Comparison of ENCODE assay signal across 2 cellular contexts in the genomic region with DNA sequence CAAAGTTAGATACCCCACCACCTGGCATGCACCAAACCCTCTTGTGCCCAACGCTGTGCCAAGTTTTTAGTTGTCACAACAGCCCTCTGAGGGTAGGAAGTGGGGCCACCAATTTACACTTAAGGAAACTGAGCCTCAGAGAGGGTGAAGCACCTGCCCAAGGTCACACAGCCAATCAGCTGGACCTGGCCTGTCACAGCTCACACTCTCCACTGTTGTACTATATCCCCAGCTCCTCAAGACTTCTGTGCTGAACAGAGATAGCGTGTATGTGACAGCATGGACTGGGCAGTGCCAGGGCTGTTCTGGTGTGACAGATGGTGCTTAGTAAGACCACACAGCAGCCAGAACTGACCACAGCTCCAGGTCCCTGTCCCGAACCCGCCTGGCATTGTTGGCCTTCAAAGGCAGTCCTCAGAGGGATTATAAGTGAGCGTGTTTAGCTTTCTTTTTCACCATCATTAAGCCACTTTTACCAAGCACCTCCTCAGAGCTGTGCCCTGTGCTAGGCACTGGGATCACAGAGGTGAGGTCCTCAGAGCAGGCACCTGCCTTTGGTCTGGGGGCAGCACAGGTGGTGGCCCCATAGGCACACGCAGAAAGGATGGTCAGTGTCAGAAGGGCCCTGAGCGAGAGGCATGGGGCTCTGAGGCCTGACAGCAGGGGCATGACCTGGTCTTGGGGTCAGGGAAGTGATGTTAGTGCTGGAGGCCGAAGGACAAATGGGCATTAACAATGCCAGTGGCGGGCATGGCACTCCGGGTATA.
TF ChIP-seq lines count a peak whose summit lies in the region.

No MANE protein-coding gene starts in this region.

TF ChIP-seq in SK-N-SH, 30 proteins besides CTCF, POLR2A, EP300 and RAD21 (continued from another document):
- TF ChIP-seq, protein P1, sequence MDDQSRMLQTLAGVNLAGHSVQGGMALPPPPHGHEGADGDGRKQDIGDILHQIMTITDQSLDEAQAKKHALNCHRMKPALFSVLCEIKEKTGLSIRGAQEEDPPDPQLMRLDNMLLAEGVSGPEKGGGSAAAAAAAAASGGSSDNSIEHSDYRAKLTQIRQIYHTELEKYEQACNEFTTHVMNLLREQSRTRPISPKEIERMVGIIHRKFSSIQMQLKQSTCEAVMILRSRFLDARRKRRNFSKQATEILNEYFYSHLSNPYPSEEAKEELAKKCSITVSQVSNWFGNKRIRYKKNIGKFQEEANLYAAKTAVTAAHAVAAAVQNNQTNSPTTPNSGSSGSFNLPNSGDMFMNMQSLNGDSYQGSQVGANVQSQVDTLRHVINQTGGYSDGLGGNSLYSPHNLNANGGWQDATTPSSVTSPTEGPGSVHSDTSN (IDR thresholded peaks at IDR 0.05) = no peak
- TF ChIP-seq TEAD4 (IDR thresholded peaks at IDR 0.05; ENCODE audit: borderline replicate concordance, insufficient read depth) (no peak), EZH2phosphoT487 (IDR thresholded peaks at IDR 0.05; ENCODE audit: borderline replicate concordance, low read depth) (no peak), JUND (IDR thresholded peaks at IDR 0.05) (no peak), CHD2 (IDR thresholded peaks at IDR 0.05; ENCODE audit: low read length, partially characterized antibody) (no peak), MXI1 (IDR thresholded peaks at IDR 0.05; ENCODE audit: low read depth, low read length) (no peak), FOXM1 (IDR thresholded peaks at IDR 0.05; ENCODE audit: low read depth) (no peak), RFX5 (IDR thresholded peaks at IDR 0.05; ENCODE audit: low read length) (no peak), ELF1 (IDR thresholded peaks at IDR 0.05) (no peak), RCOR1 (IDR thresholded peaks at IDR 0.05; ENCODE audit: low read length) (no peak), RXRA (IDR thresholded peaks at IDR 0.05; ENCODE audit: borderline replicate concordance, low read depth) (no peak), TCF12 (IDR thresholded peaks at IDR 0.05) (no peak)
- TF ChIP-seq, protein P2, sequence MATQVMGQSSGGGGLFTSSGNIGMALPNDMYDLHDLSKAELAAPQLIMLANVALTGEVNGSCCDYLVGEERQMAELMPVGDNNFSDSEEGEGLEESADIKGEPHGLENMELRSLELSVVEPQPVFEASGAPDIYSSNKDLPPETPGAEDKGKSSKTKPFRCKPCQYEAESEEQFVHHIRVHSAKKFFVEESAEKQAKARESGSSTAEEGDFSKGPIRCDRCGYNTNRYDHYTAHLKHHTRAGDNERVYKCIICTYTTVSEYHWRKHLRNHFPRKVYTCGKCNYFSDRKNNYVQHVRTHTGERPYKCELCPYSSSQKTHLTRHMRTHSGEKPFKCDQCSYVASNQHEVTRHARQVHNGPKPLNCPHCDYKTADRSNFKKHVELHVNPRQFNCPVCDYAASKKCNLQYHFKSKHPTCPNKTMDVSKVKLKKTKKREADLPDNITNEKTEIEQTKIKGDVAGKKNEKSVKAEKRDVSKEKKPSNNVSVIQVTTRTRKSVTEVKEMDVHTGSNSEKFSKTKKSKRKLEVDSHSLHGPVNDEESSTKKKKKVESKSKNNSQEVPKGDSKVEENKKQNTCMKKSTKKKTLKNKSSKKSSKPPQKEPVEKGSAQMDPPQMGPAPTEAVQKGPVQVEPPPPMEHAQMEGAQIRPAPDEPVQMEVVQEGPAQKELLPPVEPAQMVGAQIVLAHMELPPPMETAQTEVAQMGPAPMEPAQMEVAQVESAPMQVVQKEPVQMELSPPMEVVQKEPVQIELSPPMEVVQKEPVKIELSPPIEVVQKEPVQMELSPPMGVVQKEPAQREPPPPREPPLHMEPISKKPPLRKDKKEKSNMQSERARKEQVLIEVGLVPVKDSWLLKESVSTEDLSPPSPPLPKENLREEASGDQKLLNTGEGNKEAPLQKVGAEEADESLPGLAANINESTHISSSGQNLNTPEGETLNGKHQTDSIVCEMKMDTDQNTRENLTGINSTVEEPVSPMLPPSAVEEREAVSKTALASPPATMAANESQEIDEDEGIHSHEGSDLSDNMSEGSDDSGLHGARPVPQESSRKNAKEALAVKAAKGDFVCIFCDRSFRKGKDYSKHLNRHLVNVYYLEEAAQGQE (IDR thresholded peaks at IDR 0.05; ENCODE audit: low read depth, low read length) = no peak
- TF ChIP-seq, protein P3, sequence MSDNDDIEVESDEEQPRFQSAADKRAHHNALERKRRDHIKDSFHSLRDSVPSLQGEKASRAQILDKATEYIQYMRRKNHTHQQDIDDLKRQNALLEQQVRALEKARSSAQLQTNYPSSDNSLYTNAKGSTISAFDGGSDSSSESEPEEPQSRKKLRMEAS (IDR thresholded peaks at IDR 0.05; ENCODE audit: low read depth) = no peak
- TF ChIP-seq, protein P4, sequence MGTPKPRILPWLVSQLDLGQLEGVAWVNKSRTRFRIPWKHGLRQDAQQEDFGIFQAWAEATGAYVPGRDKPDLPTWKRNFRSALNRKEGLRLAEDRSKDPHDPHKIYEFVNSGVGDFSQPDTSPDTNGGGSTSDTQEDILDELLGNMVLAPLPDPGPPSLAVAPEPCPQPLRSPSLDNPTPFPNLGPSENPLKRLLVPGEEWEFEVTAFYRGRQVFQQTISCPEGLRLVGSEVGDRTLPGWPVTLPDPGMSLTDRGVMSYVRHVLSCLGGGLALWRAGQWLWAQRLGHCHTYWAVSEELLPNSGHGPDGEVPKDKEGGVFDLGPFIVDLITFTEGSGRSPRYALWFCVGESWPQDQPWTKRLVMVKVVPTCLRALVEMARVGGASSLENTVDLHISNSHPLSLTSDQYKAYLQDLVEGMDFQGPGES (IDR thresholded peaks at IDR 0.05; ENCODE audit: low read depth, low read length) = no peak
TF ChIP-seq in SK-N-SH: peak in this region for 0.

TF ChIP-seq in SK-N-SH treated with all-trans-retinoic acid at 6 μM for 48 hours, 23 proteins besides CTCF, POLR2A, EP300 and RAD21 (continued from another document):
- TF ChIP-seq, protein P5, sequence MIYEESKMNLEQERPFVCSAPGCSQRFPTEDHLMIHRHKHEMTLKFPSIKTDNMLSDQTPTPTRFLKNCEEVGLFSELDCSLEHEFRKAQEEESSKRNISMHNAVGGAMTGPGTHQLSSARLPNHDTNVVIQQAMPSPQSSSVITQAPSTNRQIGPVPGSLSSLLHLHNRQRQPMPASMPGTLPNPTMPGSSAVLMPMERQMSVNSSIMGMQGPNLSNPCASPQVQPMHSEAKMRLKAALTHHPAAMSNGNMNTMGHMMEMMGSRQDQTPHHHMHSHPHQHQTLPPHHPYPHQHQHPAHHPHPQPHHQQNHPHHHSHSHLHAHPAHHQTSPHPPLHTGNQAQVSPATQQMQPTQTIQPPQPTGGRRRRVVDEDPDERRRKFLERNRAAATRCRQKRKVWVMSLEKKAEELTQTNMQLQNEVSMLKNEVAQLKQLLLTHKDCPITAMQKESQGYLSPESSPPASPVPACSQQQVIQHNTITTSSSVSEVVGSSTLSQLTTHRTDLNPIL (CRISPR knock-in tag; IDR thresholded peaks at IDR 0.05; ENCODE audit: low read depth) = no peak
- no peak for TF ChIP-seq TCF4 (CRISPR knock-in tag; IDR thresholded peaks at IDR 0.05; ENCODE audit: borderline replicate concordance)
- TF ChIP-seq, protein P6, sequence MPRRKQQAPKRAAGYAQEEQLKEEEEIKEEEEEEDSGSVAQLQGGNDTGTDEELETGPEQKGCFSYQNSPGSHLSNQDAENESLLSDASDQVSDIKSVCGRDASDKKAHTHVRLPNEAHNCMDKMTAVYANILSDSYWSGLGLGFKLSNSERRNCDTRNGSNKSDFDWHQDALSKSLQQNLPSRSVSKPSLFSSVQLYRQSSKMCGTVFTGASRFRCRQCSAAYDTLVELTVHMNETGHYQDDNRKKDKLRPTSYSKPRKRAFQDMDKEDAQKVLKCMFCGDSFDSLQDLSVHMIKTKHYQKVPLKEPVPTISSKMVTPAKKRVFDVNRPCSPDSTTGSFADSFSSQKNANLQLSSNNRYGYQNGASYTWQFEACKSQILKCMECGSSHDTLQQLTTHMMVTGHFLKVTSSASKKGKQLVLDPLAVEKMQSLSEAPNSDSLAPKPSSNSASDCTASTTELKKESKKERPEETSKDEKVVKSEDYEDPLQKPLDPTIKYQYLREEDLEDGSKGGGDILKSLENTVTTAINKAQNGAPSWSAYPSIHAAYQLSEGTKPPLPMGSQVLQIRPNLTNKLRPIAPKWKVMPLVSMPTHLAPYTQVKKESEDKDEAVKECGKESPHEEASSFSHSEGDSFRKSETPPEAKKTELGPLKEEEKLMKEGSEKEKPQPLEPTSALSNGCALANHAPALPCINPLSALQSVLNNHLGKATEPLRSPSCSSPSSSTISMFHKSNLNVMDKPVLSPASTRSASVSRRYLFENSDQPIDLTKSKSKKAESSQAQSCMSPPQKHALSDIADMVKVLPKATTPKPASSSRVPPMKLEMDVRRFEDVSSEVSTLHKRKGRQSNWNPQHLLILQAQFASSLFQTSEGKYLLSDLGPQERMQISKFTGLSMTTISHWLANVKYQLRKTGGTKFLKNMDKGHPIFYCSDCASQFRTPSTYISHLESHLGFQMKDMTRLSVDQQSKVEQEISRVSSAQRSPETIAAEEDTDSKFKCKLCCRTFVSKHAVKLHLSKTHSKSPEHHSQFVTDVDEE (CRISPR knock-in tag; IDR thresholded peaks at IDR 0.05) = no peak
- no peak for TF ChIP-seq CSDC2 (CRISPR knock-in tag; IDR thresholded peaks at IDR 0.05)
- no peak for TF ChIP-seq GLIS3 (CRISPR knock-in tag; IDR thresholded peaks at IDR 0.05)
- no peak for TF ChIP-seq SNAI2 (CRISPR knock-in tag; IDR thresholded peaks at IDR 0.05)
- TF ChIP-seq, protein P7, sequence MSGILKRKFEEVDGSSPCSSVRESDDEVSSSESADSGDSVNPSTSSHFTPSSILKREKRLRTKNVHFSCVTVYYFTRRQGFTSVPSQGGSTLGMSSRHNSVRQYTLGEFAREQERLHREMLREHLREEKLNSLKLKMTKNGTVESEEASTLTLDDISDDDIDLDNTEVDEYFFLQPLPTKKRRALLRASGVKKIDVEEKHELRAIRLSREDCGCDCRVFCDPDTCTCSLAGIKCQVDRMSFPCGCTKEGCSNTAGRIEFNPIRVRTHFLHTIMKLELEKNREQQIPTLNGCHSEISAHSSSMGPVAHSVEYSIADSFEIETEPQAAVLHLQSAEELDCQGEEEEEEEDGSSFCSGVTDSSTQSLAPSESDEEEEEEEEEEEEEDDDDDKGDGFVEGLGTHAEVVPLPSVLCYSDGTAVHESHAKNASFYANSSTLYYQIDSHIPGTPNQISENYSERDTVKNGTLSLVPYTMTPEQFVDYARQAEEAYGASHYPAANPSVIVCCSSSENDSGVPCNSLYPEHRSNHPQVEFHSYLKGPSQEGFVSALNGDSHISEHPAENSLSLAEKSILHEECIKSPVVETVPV (CRISPR knock-in tag; IDR thresholded peaks at IDR 0.05) = no peak
- no peak for TF ChIP-seq ZNF70 (CRISPR knock-in tag; IDR thresholded peaks at IDR 0.05)
- TF ChIP-seq ZFP3 (CRISPR knock-in tag; IDR thresholded peaks at IDR 0.05) = no peak
- no peak for TF ChIP-seq ESRRG (CRISPR knock-in tag; IDR thresholded peaks at IDR 0.05)
- TF ChIP-seq PPARA (CRISPR knock-in tag; IDR thresholded peaks at IDR 0.05; ENCODE audit: borderline replicate concordance) = no peak
